In genomic region chr4:139740121-139740520, GRCh38 we compare ENCODE assay signal across 1 cellular context.
TF ChIP-seq lines count a peak whose summit lies in the region.

No MANE protein-coding gene starts in this region.

TF ChIP-seq in endothelial cell of umbilical vein, 7 proteins besides CTCF, POLR2A, EP300 and RAD21 (continued from another document):
- no peak for TF ChIP-seq MYC (IDR thresholded peaks at IDR 0.05; ENCODE audit: low read depth, low read length)
